Comparison of ENCODE assay signal across 1 cellular context in the genomic region with DNA sequence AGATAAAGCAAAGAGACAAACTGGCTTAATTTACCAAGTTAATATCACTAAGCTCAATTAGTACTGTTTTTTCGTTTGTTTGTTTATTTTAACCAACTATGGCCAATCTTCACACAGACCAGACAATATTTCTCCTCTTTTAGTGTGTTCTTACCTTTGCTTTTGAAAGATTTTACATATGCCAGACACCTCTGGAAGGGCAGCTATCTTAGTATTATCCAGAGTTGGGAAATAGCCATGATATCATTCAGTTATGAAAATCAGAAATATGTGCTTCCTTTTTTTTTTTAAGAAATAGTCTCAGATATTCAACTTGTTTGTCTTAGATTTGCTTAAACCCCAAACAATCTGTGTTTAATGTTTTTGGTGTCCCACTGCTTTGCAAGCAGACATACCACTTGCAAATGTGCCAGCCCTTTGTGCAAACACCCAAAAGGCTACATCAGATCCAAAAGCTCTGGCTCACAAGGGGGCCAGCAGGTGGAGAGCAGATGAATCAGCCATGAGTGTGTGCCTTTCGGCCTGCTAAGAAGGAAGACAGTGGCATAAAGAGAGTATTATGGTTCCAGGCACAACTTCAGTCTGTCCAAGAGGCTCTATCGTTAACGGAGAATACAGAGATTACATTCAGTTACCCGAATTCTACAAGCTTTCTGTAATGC.
TF ChIP-seq lines count a peak whose summit lies in the region.

No MANE protein-coding gene starts in this region.

TF ChIP-seq in A549, 52 proteins besides CTCF, POLR2A, EP300 and RAD21 (continued from another document):
- TF ChIP-seq ELK1 (IDR thresholded peaks at IDR 0.05; ENCODE audit: low read depth, low read length): no peak
- no peak for TF ChIP-seq ZNF302 (CRISPR knock-in tag; IDR thresholded peaks at IDR 0.05)
- TF ChIP-seq GATA3 (IDR thresholded peaks at IDR 0.05; ENCODE audit: borderline replicate concordance): no peak; the same call in 1 of the 2 replicates
- TF ChIP-seq RFX5 (IDR thresholded peaks at IDR 0.05): no peak
- peak; percentile 17 to 29; a peak in 2 of 4 replicates for TF ChIP-seq CEBPB (IDR thresholded peaks at IDR 0.05)
- TF ChIP-seq BCL3 (IDR thresholded peaks at IDR 0.05): 0 out of 3 replicates have a peak, but pooled peaks have one; percentile 42
- no peak for TF ChIP-seq TFCP2L1 (CRISPR knock-in tag; IDR thresholded peaks at IDR 0.05)
- TF ChIP-seq CHD2 (IDR thresholded peaks at IDR 0.05; ENCODE audit: low read length, partially characterized antibody): no peak
- no peak for TF ChIP-seq TP53 (CRISPR knock-in tag; IDR thresholded peaks at IDR 0.05)
- TF ChIP-seq FOSL2 (IDR thresholded peaks at IDR 0.05): peak; percentile 42; the same call in 1 of the 2 replicates
- TF ChIP-seq FOSL2 (CRISPR knock-in tag; IDR thresholded peaks at IDR 0.05): peak; percentile 46
- no peak for TF ChIP-seq FOSB (CRISPR knock-in tag; IDR thresholded peaks at IDR 0.05)
- no peak for TF ChIP-seq HMGXB4 (CRISPR knock-in tag; IDR thresholded peaks at IDR 0.05; ENCODE audit: borderline replicate concordance)
- TF ChIP-seq RNF2 (IDR thresholded peaks at IDR 0.05; ENCODE audit: borderline replicate concordance, low read depth): no peak
- no peak for TF ChIP-seq ZSCAN20 (CRISPR knock-in tag; IDR thresholded peaks at IDR 0.05)
- TF ChIP-seq HOXA7 (CRISPR knock-in tag; IDR thresholded peaks at IDR 0.05): no peak
- TF ChIP-seq POLR2AphosphoS2 (conservative IDR thresholded peaks at IDR 0.05; ENCODE audit: low read length): no peak
- TF ChIP-seq, protein P1, sequence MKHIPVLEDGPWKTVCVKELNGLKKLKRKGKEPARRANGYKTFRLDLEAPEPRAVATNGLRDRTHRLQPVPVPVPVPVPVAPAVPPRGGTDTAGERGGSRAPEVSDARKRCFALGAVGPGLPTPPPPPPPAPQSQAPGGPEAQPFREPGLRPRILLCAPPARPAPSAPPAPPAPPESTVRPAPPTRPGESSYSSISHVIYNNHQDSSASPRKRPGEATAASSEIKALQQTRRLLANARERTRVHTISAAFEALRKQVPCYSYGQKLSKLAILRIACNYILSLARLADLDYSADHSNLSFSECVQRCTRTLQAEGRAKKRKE (CRISPR knock-in tag; IDR thresholded peaks at IDR 0.05; ENCODE audit: low read depth): no peak
- TF ChIP-seq MAX (IDR thresholded peaks at IDR 0.05): peak; percentile 52; the same call in 1 of the 2 replicates
- no peak for TF ChIP-seq NPAS2 (CRISPR knock-in tag; IDR thresholded peaks at IDR 0.05; ENCODE audit: borderline replicate concordance)
